Comparison of ENCODE assay signal across 8 cellular contexts in genomic region chr7:74453321-74454011, GRCh38. TPM values are rescaled to one million over a fixed set of nuclear protein-coding genes. Genes with fewer than 3 reads are reported as not detected.
DNase-seq lines count a peak whose midpoint lies in the region; ATAC-seq and TF ChIP-seq lines count a peak whose summit lies in the region.

Gene GTF2IRD1, plus strand, starts transcription at chr7:74453906. Its CDS starts 54,175 bp downstream, at chr7:74508081.

- TF ChIP-seq EP300 in SK-N-SH (IDR thresholded peaks at IDR 0.05; ENCODE audit: borderline replicate concordance in 1 of 2, low read depth in 1 of 2, low read length in 1 of 2) = no peak
- TF ChIP-seq EP300 in upper lobe of left lung (IDR thresholded peaks at IDR 0.05) = no peak

- H3K27me3 Mint-ChIP-seq in activated naive CD8-positive, alpha-beta T cell treated with anti-CD3 and anti-CD28 coated beads, Interleukin-2, amount 50 U/mL, for 24 hours = peaks cover 7% of the 10 kb centered on the region

- peak within 1 kb of the TSS; percentile 67 for H3K4me3 Mint-ChIP-seq in activated naive CD8-positive, alpha-beta T cell treated with anti-CD3 and anti-CD28 coated beads, Interleukin-2, amount 50 U/mL, for 24 hours

- POLR2A ChIA-PET in SK-N-SH (lab: Yijun Ruan, JAX) = interaction anchor here (0.6 kb wide), 2 partner anchors 26 to 40 kb away, joined by 3 read pairs; no protein-coding TSS in a partner anchor

- peak within 1 kb of the TSS; percentile 96 for H2AFZ ChIP-seq in SK-N-SH (ENCODE audit: low read depth)

- H3K9me3 ChIP-seq in SK-N-SH = no peaks in the 10 kb centered on the region
- no peaks in the 10 kb centered on the region for H3K9me3 ChIP-seq in upper lobe of left lung

- peak within 1 kb of the TSS; percentile 81 for H3K27ac Mint-ChIP-seq in activated naive CD8-positive, alpha-beta T cell treated with anti-CD3 and anti-CD28 coated beads, Interleukin-2, amount 50 U/mL, for 24 hours

- intact Hi-C loops in head of caudate nucleus (cut with DNase I) = loop anchor here (10.0 kb wide), 1 partner anchor 201 kb away; the partner anchor contains the start of gene GTF2I

- DNase-seq in G401 (ENCODE audit: low spot score) (peak; percentile 76), NAMALWA (ENCODE audit: low spot score) (peak; percentile 53), SK-N-SH (peak; percentile 97), head of caudate nucleus (peak; percentile 65 to 93 (median 81)), occipital lobe (lab: John Stamatoyannopoulos, UW) (peak; percentile 55), upper lobe of left lung (peak; percentile 75 to 91)
- peak; percentile 59 for DNase-seq in activated naive CD8-positive, alpha-beta T cell treated with anti-CD3 and anti-CD28 coated beads, Interleukin-2, amount 50 U/mL, for 24 hours

- H3K4me2 ChIP-seq in SK-N-SH = peak within 1 kb of the TSS; percentile 100

- TF ChIP-seq CTCF in SK-N-SH (IDR thresholded peaks at IDR 0.05) (no peak), upper lobe of left lung (IDR thresholded peaks at IDR 0.05) (no peak)

- H3K4me3 ChIP-seq in SK-N-SH (ENCODE audit: low read depth in 2 of 2, low read length in 1 of 2) (peak within 1 kb of the TSS; percentile 61 to 81), upper lobe of left lung (peak within 1 kb of the TSS; percentile 57 to 73 (median 68))

- H3K4me1 ChIP-seq in SK-N-SH (ENCODE audit: control insufficient read depth in 1 of 2, insufficient read depth in 2 of 2, low read depth in 1 of 2, low read length in 1 of 2) (peaks cover 0 to 10% of the 10 kb centered on the region in 2 experiments; a peak in 1 of 4 replicates), upper lobe of left lung (peaks cover 17 to 28% (median 20%) of the 10 kb centered on the region in 4 donors)

- ATAC-seq in activated naive CD8-positive, alpha-beta T cell treated with anti-CD3 and anti-CD28 coated beads, Interleukin-2, amount 50 U/mL, for 24 hours = no peak
- ATAC-seq in upper lobe of left lung (ENCODE audit: low FRiP score in 2 of 2) (peak; percentile 32 to 80), GM19467 (IDR thresholded peaks at IDR 0.05; ENCODE audit: unreplicated experiment) (no peak)

- CTCF ChIA-PET in SK-N-SH (lab: Yijun Ruan, JAX) = interaction anchor here (1.5 to 8.3 kb wide), 4 partner anchors 36 to 112 kb away, joined by 7 to 79 read pairs (median 8); no protein-coding TSS in a partner anchor

- H3K9me2 ChIP-seq in SK-N-SH = no peaks in the 10 kb centered on the region

- in situ Hi-C loops in G401 (cut with HindIII; ENCODE audit: low sequenced_read_pairs) = no loop called here

- H3K4me1 Mint-ChIP-seq in activated naive CD8-positive, alpha-beta T cell treated with anti-CD3 and anti-CD28 coated beads, Interleukin-2, amount 50 U/mL, for 24 hours = peaks cover 17% of the 10 kb centered on the region

- peak in 1 of 4 donors; percentile 27 for TF ChIP-seq POLR2A in upper lobe of left lung (IDR thresholded peaks at IDR 0.05)

- H4K20me1 ChIP-seq in SK-N-SH (ENCODE audit: insufficient read depth) = peaks cover 9% of the 10 kb centered on the region; the same call in 1 of the 2 replicates

- H3K36me3 ChIP-seq in SK-N-SH (replicated peaks in 1 of 2; ENCODE audit: control insufficient read depth in 1 of 2, insufficient read depth in 2 of 2, low read length in 1 of 2) (no peaks in the 10 kb centered on the region), upper lobe of left lung (no peaks in the 10 kb centered on the region)

- H3F3A ChIP-seq in SK-N-SH (replicated peaks; ENCODE audit: insufficient read depth) = peaks cover 16% of the 10 kb centered on the region

- H3K79me2 ChIP-seq in SK-N-SH (ENCODE audit: insufficient read depth) = peaks cover 46% of the 10 kb centered on the region; the same call in 1 of the 2 replicates

- no peaks in the 10 kb centered on the region for H3K36me3 Mint-ChIP-seq in activated naive CD8-positive, alpha-beta T cell treated with anti-CD3 and anti-CD28 coated beads, Interleukin-2, amount 50 U/mL, for 24 hours (ENCODE audit: low read depth)

- H3K27ac ChIP-seq in SK-N-SH (ENCODE audit: low read depth in 2 of 2, low read length in 1 of 2) = peak within 1 kb of the TSS; percentile 30 to 83; a peak in 3 of 4 replicates
- H3K27ac ChIP-seq in upper lobe of left lung = peak within 1 kb of the TSS; percentile 80 to 91 (median 86)

- H3K27me3 ChIP-seq in SK-N-SH (ENCODE audit: insufficient read depth) = no peaks in the 10 kb centered on the region
- no peaks in the 10 kb centered on the region for H3K27me3 ChIP-seq in upper lobe of left lung

- peak within 1 kb of the TSS; percentile 79 for H3K9ac ChIP-seq in SK-N-SH

- no peaks in the 10 kb centered on the region for H3K9me3 Mint-ChIP-seq in activated naive CD8-positive, alpha-beta T cell treated with anti-CD3 and anti-CD28 coated beads, Interleukin-2, amount 50 U/mL, for 24 hours

- peak; percentile 7; the same call in 1 of the 2 replicates for TF ChIP-seq RAD21 in SK-N-SH (IDR thresholded peaks at IDR 0.05; ENCODE audit: low read length)

- 2% methylated on average over 25 of the region's 62 CpGs for WGBS in SK-N-SH (ENCODE audit: low lambda C conversion rate)
- 0 to 1% methylated on average over 1 to 46 of the region's 62 CpGs for WGBS in upper lobe of left lung, 2 donors

TF ChIP-seq in SK-N-SH, 30 proteins besides CTCF, POLR2A, EP300 and RAD21:
- peak; percentile 50 for TF ChIP-seq NRF1 (IDR thresholded peaks at IDR 0.05; ENCODE audit: low read depth, low read length)
- TF ChIP-seq TAF1 (IDR thresholded peaks at IDR 0.05; ENCODE audit: borderline replicate concordance, low read depth, low read length) = peak; percentile 22; the same call in 1 of the 2 replicates
- no peak for TF ChIP-seq SIN3A (IDR thresholded peaks at IDR 0.05; ENCODE audit: borderline replicate concordance, low read depth, low read length)
- 0 out of 2 replicates have a peak, but pooled peaks have one; percentile 27 for TF ChIP-seq POLR2AphosphoS5 (IDR thresholded peaks at IDR 0.05; ENCODE audit: low read depth, low read length)

RNA-seq across cellular contexts. Expression of gene GTF2IRD1, which starts in this region (rescaled TPM):
- total RNA-seq in G401 (2014; rRNA removed; shearing (Covaris generic)) = 19.4 and 28.3 TPM in 2 replicates
- 20.2 and 26.4 TPM in 2 replicates for polyA plus RNA-seq in SK-N-SH (2012; rRNA removed)
- 13.9 and 18.4 TPM in 2 replicates for polyA plus RNA-seq in SK-N-SH (2012; cell fraction: cytosol; rRNA removed)
- 29.0 and 37.8 TPM in 2 replicates for polyA plus RNA-seq in SK-N-SH (2012; cell fraction: nucleus; rRNA removed)
- total RNA-seq in occipital lobe (16.1 TPM), upper lobe of left lung (10 to 100 TPM; 16.4 to 41.9 (median 28.1) TPM)

Comparison
In these comparisons a context has a peak if more than half of its experiments do, and no peak if none do; other contexts are left out.
1. ATAC-seq: peak in upper lobe of left lung (2 of 2); none in activated naive CD8-positive, alpha-beta T cell treated with anti-CD3 and anti-CD28 coated beads, Interleukin-2, amount 50 U/mL, for 24 hours (single experiment) and GM19467 (single experiment).
2. Peak in every context shown above with its lines, with median percentiles within 50 percentile points of each other: DNase-seq.